In genomic region chrX:102745513-102746133, GRCh38 we compare ENCODE assay signal across 1 cellular context.
TF ChIP-seq lines count a peak whose summit lies in the region.

No MANE protein-coding gene starts in this region.

TF ChIP-seq in endothelial cell of umbilical vein, 7 proteins besides CTCF, POLR2A, EP300 and RAD21 (continued from another document):
- TF ChIP-seq MAX (IDR thresholded peaks at IDR 0.05; ENCODE audit: insufficient read depth, insufficient read length): no peak
- no peak for TF ChIP-seq EZH2 (IDR thresholded peaks at IDR 0.05; ENCODE audit: borderline replicate concordance, low read depth, low read length, severe bottlenecking)
- TF ChIP-seq FOS (IDR thresholded peaks at IDR 0.05; ENCODE audit: borderline replicate concordance, insufficient read depth, low read length): no peak
